ENCODE assay signal across 8 cellular contexts in the genomic region with DNA sequence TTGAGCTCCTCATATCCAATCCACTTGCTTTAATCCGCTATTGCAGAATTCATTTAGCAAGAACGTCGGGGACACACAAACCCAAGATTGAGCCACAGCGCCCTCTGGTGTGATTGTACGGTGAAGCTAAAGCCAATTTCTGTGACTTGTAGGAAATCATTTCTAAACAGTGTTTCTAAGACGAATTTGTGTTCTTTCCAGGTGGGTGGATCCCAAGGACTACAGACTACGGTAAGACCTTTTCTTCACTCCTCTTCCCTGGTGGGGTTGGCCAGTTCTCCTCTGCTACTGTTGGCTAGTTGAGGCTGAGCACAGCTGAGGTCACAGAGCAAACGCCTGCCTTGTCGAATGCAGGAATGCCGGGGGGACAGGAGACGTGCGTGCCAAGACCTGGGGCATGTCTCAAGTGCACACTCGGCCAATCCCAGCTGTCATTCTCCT. TPM values are rescaled to one million over a fixed set of nuclear protein-coding genes. Genes with fewer than 3 reads are reported as not detected.
DNase-seq lines count a peak whose midpoint lies in the region; ATAC-seq and TF ChIP-seq lines count a peak whose summit lies in the region.

No MANE protein-coding gene starts in this region.

- peak overlapping the region; percentile 37; the same call in 1 of the 2 replicates for H3K4me2 ChIP-seq in MM.1S (ENCODE audit: low read depth, low read length)

- H2AFZ ChIP-seq in MM.1S (ENCODE audit: low read length) = no peak overlapping the region

- no peak overlapping the region for H3K4me3 ChIP-seq in MM.1S (ENCODE audit: low read length)
- H3K4me3 ChIP-seq in adipocyte (ENCODE audit: low read length) = peak overlapping the region; percentile 78
- H3K4me3 ChIP-seq in heart left ventricle = peak overlapping the region in 7 of 12 donors; percentile 11 to 26 (median 19)
- H3K4me3 ChIP-seq in rectal smooth muscle tissue (ENCODE audit: low read length) = peak overlapping the region; percentile 54
- H3K4me3 ChIP-seq in vagina = peak overlapping the region in 1 of 2 donors; percentile 31

- H3K36me3 ChIP-seq in MM.1S (replicated peaks; ENCODE audit: insufficient read depth, low read length) (no peaks in the 10 kb centered on the region), adipocyte (ENCODE audit: control insufficient read depth, insufficient read depth, low read length, severe bottlenecking) (no peaks in the 10 kb centered on the region), heart left ventricle (no peaks in the 10 kb centered on the region), rectal smooth muscle tissue (ENCODE audit: control insufficient read depth, insufficient read depth, low read length) (no peaks in the 10 kb centered on the region), vagina (no peaks in the 10 kb centered on the region)

- TF ChIP-seq POLR2A in heart left ventricle (IDR thresholded peaks at IDR 0.05) (no peak), vagina (IDR thresholded peaks at IDR 0.05) (no peak)

- no peak overlapping the region for H3K9ac ChIP-seq in MM.1S (ENCODE audit: low read length)
- peak overlapping the region; percentile 72 for H3K9ac ChIP-seq in adipocyte (ENCODE audit: low read length)
- no peak overlapping the region for H3K9ac ChIP-seq in rectal smooth muscle tissue (ENCODE audit: low read length)

- DNase-seq in DMS79 treated with DMSO at 0.1 percent for 48 hours (lab: John Stamatoyannopoulos, UW) = peak; percentile 52
- DNase-seq in MM.1S = peak; percentile 42
- DNase-seq in adipocyte (ENCODE audit: low read depth) = peak; percentile 94
- peak; percentile 68 to 82 (median 76) for DNase-seq in heart left ventricle
- DNase-seq in vagina (ENCODE audit: extremely low spot score in 2 of 2) = no peak

- no peaks in the 10 kb centered on the region for H4K20me1 ChIP-seq in MM.1S (ENCODE audit: insufficient read depth, low read length)

- no peaks in the 10 kb centered on the region for H3K4me1 ChIP-seq in MM.1S (ENCODE audit: low read length)
- peaks cover 9% of the 10 kb centered on the region for H3K4me1 ChIP-seq in adipocyte (ENCODE audit: control insufficient read depth, insufficient read depth, low read length)
- peaks cover 0 to 10% (median under 1%) of the 10 kb centered on the region in 12 donors for H3K4me1 ChIP-seq in heart left ventricle
- H3K4me1 ChIP-seq in rectal smooth muscle tissue (ENCODE audit: control insufficient read depth, insufficient read depth, low read length) = no peaks in the 10 kb centered on the region
- peaks cover 7% of the 10 kb centered on the region for H3K4me1 ChIP-seq in vagina

- H3F3A ChIP-seq in MM.1S (ENCODE audit: insufficient read depth, low read length) = no peaks in the 10 kb centered on the region

- no peaks in the 10 kb centered on the region for H3K27me3 ChIP-seq in MM.1S (replicated peaks; ENCODE audit: insufficient read depth, low read length)
- H3K27me3 ChIP-seq in adipocyte (replicated peaks; ENCODE audit: control insufficient read depth, insufficient read depth, low read length) = peaks cover 27% of the 10 kb centered on the region
- peaks cover 0 to 11% (median 0%) of the 10 kb centered on the region in 9 donors for H3K27me3 ChIP-seq in heart left ventricle
- H3K27me3 ChIP-seq in rectal smooth muscle tissue (ENCODE audit: control insufficient read depth, insufficient read depth, low read length) = peaks cover 2% of the 10 kb centered on the region
- no peaks in the 10 kb centered on the region for H3K27me3 ChIP-seq in vagina

- peak; percentile 60 for TF ChIP-seq CTCF in MM.1S (IDR thresholded peaks at IDR 0.05; ENCODE audit: low read length)
- TF ChIP-seq CTCF in heart left ventricle (IDR thresholded peaks at IDR 0.05) = peak; percentile 74 to 91 (median 84)
- peak; percentile 81 to 92 (median 83) for TF ChIP-seq CTCF in vagina (IDR thresholded peaks at IDR 0.05)

- intact Hi-C loops in heart left ventricle (cut with DNase I) (loop anchor here (1.0 to 10.0 kb wide), 22 partner anchors 38 to 269 kb away; partner anchors contain the start of gene HTRA1 (in 2 of the 10)), vagina (cut with DNase I) (loop anchor here (1.0 to 10.0 kb wide), 3 partner anchors 101 to 271 kb away; partner anchors contain the start of gene HTRA1)

- WGBS in heart left ventricle, 4 donors = 13 to 17% (median 14%) methylated on average over 13 of the region's 13 CpGs

- no peaks in the 10 kb centered on the region for H3K9me3 ChIP-seq in MM.1S (replicated peaks; ENCODE audit: insufficient read depth, low read length)
- H3K9me3 ChIP-seq in adipocyte (ENCODE audit: control insufficient read depth, low read length) = no peaks in the 10 kb centered on the region
- H3K9me3 ChIP-seq in heart left ventricle = no peaks in the 10 kb centered on the region
- no peaks in the 10 kb centered on the region for H3K9me3 ChIP-seq in vagina

- H3K9me2 ChIP-seq in MM.1S (replicated peaks; ENCODE audit: insufficient read depth, low read length) = no peaks in the 10 kb centered on the region

- ATAC-seq in SK-N-SH treated with all-trans-retinoic acid at 6 μM for 48 hours = peak; percentile 85
- peak; percentile 53 to 74 (median 56) for ATAC-seq in heart left ventricle
- ATAC-seq in GM21737 (IDR thresholded peaks at IDR 0.05; ENCODE audit: unreplicated experiment) = no peak

- no peaks in the 10 kb centered on the region for H3K79me2 ChIP-seq in MM.1S (ENCODE audit: low read length)

- H3K27ac ChIP-seq in MM.1S (ENCODE audit: low read length) (no peak overlapping the region), heart left ventricle (no peak overlapping the region), rectal smooth muscle tissue (ENCODE audit: low read depth, low read length) (no peak overlapping the region), vagina (no peak overlapping the region)

TF ChIP-seq in SK-N-SH treated with all-trans-retinoic acid at 6 μM for 48 hours, 23 proteins besides CTCF, POLR2A, EP300 and RAD21:
- TF ChIP-seq GLIS3 (CRISPR knock-in tag; IDR thresholded peaks at IDR 0.05) (no peak), OSR1 (CRISPR knock-in tag; IDR thresholded peaks at IDR 0.05) (no peak), ARNTL (CRISPR knock-in tag; IDR thresholded peaks at IDR 0.05; ENCODE audit: borderline replicate concordance, low read depth) (no peak), TSHZ2 (CRISPR knock-in tag; IDR thresholded peaks at IDR 0.05) (no peak), ZNF565 (CRISPR knock-in tag; conservative IDR thresholded peaks at IDR 0.05; ENCODE audit: low read depth) (no peak), ZFP30 (CRISPR knock-in tag; IDR thresholded peaks at IDR 0.05) (no peak), ZFP3 (CRISPR knock-in tag; IDR thresholded peaks at IDR 0.05) (no peak), RARB (CRISPR knock-in tag; IDR thresholded peaks at IDR 0.05) (no peak), ESRRG (CRISPR knock-in tag; IDR thresholded peaks at IDR 0.05) (no peak)
- TF ChIP-seq, protein P1, sequence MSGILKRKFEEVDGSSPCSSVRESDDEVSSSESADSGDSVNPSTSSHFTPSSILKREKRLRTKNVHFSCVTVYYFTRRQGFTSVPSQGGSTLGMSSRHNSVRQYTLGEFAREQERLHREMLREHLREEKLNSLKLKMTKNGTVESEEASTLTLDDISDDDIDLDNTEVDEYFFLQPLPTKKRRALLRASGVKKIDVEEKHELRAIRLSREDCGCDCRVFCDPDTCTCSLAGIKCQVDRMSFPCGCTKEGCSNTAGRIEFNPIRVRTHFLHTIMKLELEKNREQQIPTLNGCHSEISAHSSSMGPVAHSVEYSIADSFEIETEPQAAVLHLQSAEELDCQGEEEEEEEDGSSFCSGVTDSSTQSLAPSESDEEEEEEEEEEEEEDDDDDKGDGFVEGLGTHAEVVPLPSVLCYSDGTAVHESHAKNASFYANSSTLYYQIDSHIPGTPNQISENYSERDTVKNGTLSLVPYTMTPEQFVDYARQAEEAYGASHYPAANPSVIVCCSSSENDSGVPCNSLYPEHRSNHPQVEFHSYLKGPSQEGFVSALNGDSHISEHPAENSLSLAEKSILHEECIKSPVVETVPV (CRISPR knock-in tag; IDR thresholded peaks at IDR 0.05) = no peak

RNA-seq across cellular contexts. Expression of gene DMBT1, which starts 5.2 kb away (rescaled TPM):
- total RNA-seq in heart left ventricle = under 1 TPM in 4 of 9 donors, not detected in 5; 0.04 to 0.49 (median 0.10) TPM
- under 1 TPM; 0.04 to 0.30 TPM for polyA plus RNA-seq in heart left ventricle
- total RNA-seq in vagina = not detected

Comparison
In these comparisons a context has a peak if more than half of its experiments do, and no peak if none do; other contexts are left out.
1. DNase-seq: peak in DMS79 treated with DMSO at 0.1 percent for 48 hours (single experiment), MM.1S (single experiment), adipocyte (single experiment) and heart left ventricle (5 of 5); none in vagina (0 of 2).
2. Peak in every context shown above with its lines, with median percentiles within 50 percentile points of each other: CTCF ChIP-seq.